8 cellular contexts compared by ENCODE assay signal in the genomic region with DNA sequence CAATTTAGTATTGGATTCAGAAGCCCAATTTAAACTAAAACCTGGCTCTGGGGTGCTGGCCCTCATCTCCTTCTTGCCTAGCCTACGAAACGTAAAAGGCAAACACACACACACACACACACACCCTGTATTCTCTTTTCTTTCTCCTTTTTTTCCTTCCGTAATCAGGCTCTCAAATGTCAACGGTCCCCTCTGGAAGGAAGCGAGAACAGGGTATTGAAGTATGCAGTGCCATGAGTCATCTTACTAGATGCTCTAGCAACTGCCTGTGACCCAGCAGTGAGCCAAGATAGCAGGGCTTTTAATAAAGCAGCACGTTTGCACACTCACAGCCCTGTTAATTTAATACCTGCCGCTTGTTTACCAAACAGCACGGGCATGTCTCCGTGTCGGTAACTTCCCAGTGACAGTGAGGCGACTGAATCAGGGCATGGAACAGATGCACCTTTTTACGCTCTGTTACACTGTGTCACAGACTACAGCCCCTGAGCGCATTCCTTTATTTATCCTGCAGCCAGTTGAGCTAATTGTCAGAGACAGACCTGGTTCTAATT.
DNase-seq lines count a peak whose midpoint lies in the region; ATAC-seq and TF ChIP-seq lines count a peak whose summit lies in the region.

No MANE protein-coding gene starts in this region.

- H4K20me1 ChIP-seq in GM23338 (replicated peaks; ENCODE audit: insufficient read depth) (no peaks in the 10 kb centered on the region), PC-3 (ENCODE audit: low read length) (no peaks in the 10 kb centered on the region)

- no peaks in the 10 kb centered on the region for H3K9me3 Mint-ChIP-seq in GM23338

- H3K27ac ChIP-seq in GM23338 (ENCODE audit: low read depth) (peak overlapping the region; percentile 48), PC-3 (ENCODE audit: low read length) (peak overlapping the region; percentile 56)
- H3K27ac ChIP-seq in effector memory CD4-positive, alpha-beta T cell (ENCODE audit: insufficient read depth, low read length, poor library complexity, severe bottlenecking) = no peak overlapping the region

- BruUV-seq in PC-3 (replicated peaks; lab: Mats Ljungman, UMichigan) = no TSS peak

- peaks cover 45% of the 10 kb centered on the region for H3K4me1 ChIP-seq in GM23338 (ENCODE audit: insufficient read depth)
- peaks cover 23% of the 10 kb centered on the region for H3K4me1 ChIP-seq in PC-3 (ENCODE audit: insufficient read depth, low read length)
- H3K4me1 ChIP-seq in effector memory CD4-positive, alpha-beta T cell (ENCODE audit: control insufficient read depth, insufficient read depth, low read length, poor library complexity, severe bottlenecking) = no peaks in the 10 kb centered on the region

- peaks cover 68% of the 10 kb centered on the region for H3K4me1 Mint-ChIP-seq in GM23338

- no peaks in the 10 kb centered on the region for H3K9me3 ChIP-seq in PC-3 (ENCODE audit: low read length)
- H3K9me3 ChIP-seq in effector memory CD4-positive, alpha-beta T cell (ENCODE audit: control insufficient read depth, low read length) = no peaks in the 10 kb centered on the region

- intact Hi-C loops in PC-3 (cut with micrococcal nuclease) = loop anchor here (5.0 kb wide), 2 partner anchors 76 to 241 kb away; no protein-coding TSS in a partner anchor

- peak overlapping the region; percentile 24; the same call in 1 of the 3 replicates for H3K4me3 Mint-ChIP-seq in GM23338

- H3K27me3 ChIP-seq in GM23338 (ENCODE audit: insufficient read depth) (no peaks in the 10 kb centered on the region), PC-3 (ENCODE audit: low read length) (no peaks in the 10 kb centered on the region)
- no peaks in the 10 kb centered on the region for H3K27me3 ChIP-seq in effector memory CD4-positive, alpha-beta T cell (replicated peaks; ENCODE audit: control insufficient read depth, insufficient read depth, low read length, poor library complexity, severe bottlenecking)

- H3K79me2 ChIP-seq in GM23338 (replicated peaks; ENCODE audit: insufficient read depth) (peaks cover 13% of the 10 kb centered on the region), PC-3 (ENCODE audit: low read length) (peaks cover 9% of the 10 kb centered on the region; the same call in 1 of the 2 replicates)

- TF ChIP-seq CTCF in GM23338 (conservative IDR thresholded peaks at IDR 0.05; ENCODE audit: low read depth in 2 of 2) = no peak
- no peak for TF ChIP-seq CTCF in PC-3 (conservative IDR thresholded peaks at IDR 0.05; ENCODE audit: low read depth, low read length)
- TF ChIP-seq CTCF in fibroblast of villous mesenchyme (IDR thresholded peaks at IDR 0.05; ENCODE audit: insufficient read depth, low read depth, low read length) = no peak
- no peak for TF ChIP-seq CTCF in retinal pigment epithelial cell (conservative IDR thresholded peaks at IDR 0.05; ENCODE audit: low read depth, low read length)

- H3K36me3 ChIP-seq in GM23338 (ENCODE audit: insufficient read depth) = no peaks in the 10 kb centered on the region
- H3K36me3 ChIP-seq in PC-3 (ENCODE audit: low read depth, low read length) = no peaks in the 10 kb centered on the region
- no peaks in the 10 kb centered on the region for H3K36me3 ChIP-seq in effector memory CD4-positive, alpha-beta T cell (ENCODE audit: control insufficient read depth, insufficient read depth, low read length)

- no peaks in the 10 kb centered on the region for H3K36me3 Mint-ChIP-seq in GM23338 (ENCODE audit: low read depth)

- no peaks in the 10 kb centered on the region for H3F3A ChIP-seq in GM23338 (replicated peaks; ENCODE audit: low read depth)
- H3F3A ChIP-seq in PC-3 (ENCODE audit: low read length, unreplicated experiment) = no peaks in the 10 kb centered on the region

- peak overlapping the region; percentile 33; the same call in 1 of the 2 replicates for H3K9ac ChIP-seq in PC-3 (ENCODE audit: low read length)

- H3K4me2 ChIP-seq in GM23338 = peak overlapping the region; percentile 56
- peak overlapping the region; percentile 85 for H3K4me2 ChIP-seq in PC-3 (ENCODE audit: low read length)

- H3K27me3 Mint-ChIP-seq in GM23338 (ENCODE audit: insufficient read depth, low read depth, poor library complexity) = no peaks in the 10 kb centered on the region

- H3K27ac Mint-ChIP-seq in GM23338 = peak overlapping the region; percentile 90

- POLR2A ChIA-PET in PC-3 (lab: Charles Lee; ENCODE audit: unreplicated experiment) = no interaction called here

- H2AFZ ChIP-seq in GM23338 = no peak overlapping the region
- H2AFZ ChIP-seq in PC-3 (ENCODE audit: low read length) = peak overlapping the region; percentile 64; the same call in 1 of the 2 replicates

- H3K4me3 ChIP-seq in GM23338 = no peak overlapping the region
- H3K4me3 ChIP-seq in PC-3 (ENCODE audit: low read length) = peak overlapping the region; percentile 56
- no peak overlapping the region for H3K4me3 ChIP-seq in fibroblast of villous mesenchyme (ENCODE audit: low read depth, low read length)
- H3K4me3 ChIP-seq in retinal pigment epithelial cell (ENCODE audit: low read length) = peak overlapping the region; percentile 14
- no peak overlapping the region for H3K4me3 ChIP-seq in effector memory CD4-positive, alpha-beta T cell (ENCODE audit: insufficient read depth, low read depth, low read length, poor library complexity, severe bottlenecking)

- peak; percentile 81 for ATAC-seq in GM23338
- peak; percentile 99 for ATAC-seq in PC-3
- no peak for ATAC-seq in GM21423 (IDR thresholded peaks at IDR 0.05; ENCODE audit: unreplicated experiment)
- no peak for ATAC-seq in HG02885 (IDR thresholded peaks at IDR 0.05; ENCODE audit: poor library complexity, unreplicated experiment)

- CTCF ChIA-PET in PC-3 (lab: Charles Lee) = no interaction called here

- H3K9me2 ChIP-seq in GM23338 (ENCODE audit: insufficient read depth) (no peaks in the 10 kb centered on the region), PC-3 (replicated peaks; ENCODE audit: low read length) (no peaks in the 10 kb centered on the region)

- DNase-seq in GM23338 (ENCODE audit: low spot score) = peak; percentile 70
- DNase-seq in PC-3 = peak; percentile 78
- peak; percentile 75 for DNase-seq in fibroblast of villous mesenchyme (ENCODE audit: low read depth)
- peak; percentile 77 for DNase-seq in retinal pigment epithelial cell (ENCODE audit: low read depth)
- no peak for DNase-seq in effector memory CD4-positive, alpha-beta T cell
- DNase-seq in activated CD4-positive, alpha-beta T cell treated with anti-CD3 and anti-CD28 coated beads for 48 hours = no peak

TF ChIP-seq in GM23338, 12 proteins besides CTCF, POLR2A, EP300 and RAD21 (continues in another document):
- TF ChIP-seq, protein P1, sequence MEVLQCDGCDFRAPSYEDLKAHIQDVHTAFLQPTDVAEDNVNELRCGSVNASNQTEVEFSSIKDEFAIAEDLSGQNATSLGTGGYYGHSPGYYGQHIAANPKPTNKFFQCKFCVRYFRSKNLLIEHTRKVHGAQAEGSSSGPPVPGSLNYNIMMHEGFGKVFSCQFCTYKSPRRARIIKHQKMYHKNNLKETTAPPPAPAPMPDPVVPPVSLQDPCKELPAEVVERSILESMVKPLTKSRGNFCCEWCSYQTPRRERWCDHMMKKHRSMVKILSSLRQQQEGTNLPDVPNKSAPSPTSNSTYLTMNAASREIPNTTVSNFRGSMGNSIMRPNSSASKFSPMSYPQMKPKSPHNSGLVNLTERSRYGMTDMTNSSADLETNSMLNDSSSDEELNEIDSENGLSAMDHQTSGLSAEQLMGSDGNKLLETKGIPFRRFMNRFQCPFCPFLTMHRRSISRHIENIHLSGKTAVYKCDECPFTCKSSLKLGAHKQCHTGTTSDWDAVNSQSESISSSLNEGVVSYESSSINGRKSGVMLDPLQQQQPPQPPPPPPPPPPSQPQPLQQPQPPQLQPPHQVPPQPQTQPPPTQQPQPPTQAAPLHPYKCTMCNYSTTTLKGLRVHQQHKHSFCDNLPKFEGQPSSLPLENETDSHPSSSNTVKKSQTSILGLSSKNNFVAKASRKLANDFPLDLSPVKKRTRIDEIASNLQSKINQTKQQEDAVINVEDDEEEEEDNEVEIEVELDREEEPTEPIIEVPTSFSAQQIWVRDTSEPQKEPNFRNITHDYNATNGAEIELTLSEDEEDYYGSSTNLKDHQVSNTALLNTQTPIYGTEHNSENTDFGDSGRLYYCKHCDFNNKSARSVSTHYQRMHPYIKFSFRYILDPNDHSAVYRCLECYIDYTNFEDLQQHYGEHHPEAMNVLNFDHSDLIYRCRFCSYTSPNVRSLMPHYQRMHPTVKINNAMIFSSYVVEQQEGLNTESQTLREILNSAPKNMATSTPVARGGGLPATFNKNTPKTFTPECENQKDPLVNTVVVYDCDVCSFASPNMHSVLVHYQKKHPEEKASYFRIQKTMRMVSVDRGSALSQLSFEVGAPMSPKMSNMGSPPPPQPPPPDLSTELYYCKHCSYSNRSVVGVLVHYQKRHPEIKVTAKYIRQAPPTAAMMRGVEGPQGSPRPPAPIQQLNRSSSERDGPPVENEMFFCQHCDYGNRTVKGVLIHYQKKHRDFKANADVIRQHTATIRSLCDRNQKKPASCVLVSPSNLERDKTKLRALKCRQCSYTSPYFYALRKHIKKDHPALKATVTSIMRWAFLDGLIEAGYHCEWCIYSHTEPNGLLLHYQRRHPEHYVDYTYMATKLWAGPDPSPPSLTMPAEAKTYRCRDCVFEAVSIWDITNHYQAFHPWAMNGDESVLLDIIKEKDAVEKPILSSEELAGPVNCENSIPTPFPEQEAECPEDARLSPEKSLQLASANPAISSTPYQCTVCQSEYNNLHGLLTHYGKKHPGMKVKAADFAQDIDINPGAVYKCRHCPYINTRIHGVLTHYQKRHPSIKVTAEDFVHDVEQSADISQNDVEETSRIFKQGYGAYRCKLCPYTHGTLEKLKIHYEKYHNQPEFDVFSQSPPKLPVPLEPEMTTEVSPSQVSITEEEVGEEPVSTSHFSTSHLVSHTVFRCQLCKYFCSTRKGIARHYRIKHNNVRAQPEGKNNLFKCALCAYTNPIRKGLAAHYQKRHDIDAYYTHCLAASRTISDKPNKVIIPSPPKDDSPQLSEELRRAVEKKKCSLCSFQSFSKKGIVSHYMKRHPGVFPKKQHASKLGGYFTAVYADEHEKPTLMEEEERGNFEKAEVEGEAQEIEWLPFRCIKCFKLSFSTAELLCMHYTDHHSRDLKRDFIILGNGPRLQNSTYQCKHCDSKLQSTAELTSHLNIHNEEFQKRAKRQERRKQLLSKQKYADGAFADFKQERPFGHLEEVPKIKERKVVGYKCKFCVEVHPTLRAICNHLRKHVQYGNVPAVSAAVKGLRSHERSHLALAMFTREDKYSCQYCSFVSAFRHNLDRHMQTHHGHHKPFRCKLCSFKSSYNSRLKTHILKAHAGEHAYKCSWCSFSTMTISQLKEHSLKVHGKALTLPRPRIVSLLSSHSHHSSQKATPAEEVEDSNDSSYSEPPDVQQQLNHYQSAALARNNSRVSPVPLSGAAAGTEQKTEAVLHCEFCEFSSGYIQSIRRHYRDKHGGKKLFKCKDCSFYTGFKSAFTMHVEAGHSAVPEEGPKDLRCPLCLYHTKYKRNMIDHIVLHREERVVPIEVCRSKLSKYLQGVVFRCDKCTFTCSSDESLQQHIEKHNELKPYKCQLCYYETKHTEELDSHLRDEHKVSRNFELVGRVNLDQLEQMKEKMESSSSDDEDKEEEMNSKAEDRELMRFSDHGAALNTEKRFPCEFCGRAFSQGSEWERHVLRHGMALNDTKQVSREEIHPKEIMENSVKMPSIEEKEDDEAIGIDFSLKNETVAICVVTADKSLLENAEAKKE (CRISPR knock-in tag; IDR thresholded peaks at IDR 0.05) = no peak
- TF ChIP-seq CREB1 (CRISPR knock-in tag; IDR thresholded peaks at IDR 0.05; ENCODE audit: low read depth) (no peak), ZNF331 (CRISPR knock-in tag; IDR thresholded peaks at IDR 0.05; ENCODE audit: low read depth) (no peak)

Comparison
In these comparisons a context has a peak if more than half of its experiments do, and no peak if none do; other contexts are left out.
1. ATAC-seq: peak in GM23338 (single experiment) and PC-3 (single experiment); none in GM21423 (single experiment) and HG02885 (single experiment).
2. DNase-seq: peak in GM23338 (single experiment), PC-3 (single experiment), fibroblast of villous mesenchyme (single experiment) and retinal pigment epithelial cell (single experiment); none in effector memory CD4-positive, alpha-beta T cell (0 of 3) and activated CD4-positive, alpha-beta T cell treated with anti-CD3 and anti-CD28 coated beads for 48 hours (single experiment).
3. H3K4me3 ChIP-seq: peak in PC-3 (single experiment) and retinal pigment epithelial cell (single experiment); none in GM23338 (single experiment), fibroblast of villous mesenchyme (single experiment) and effector memory CD4-positive, alpha-beta T cell (single experiment).